In genomic region chr6:89612121-89612520, GRCh38 we compare ENCODE assay signal across 26 cellular contexts. TPM values are rescaled to one million over a fixed set of nuclear protein-coding genes. Genes with fewer than 3 reads are reported as not detected.
DNase-seq lines count a peak whose midpoint lies in the region; ATAC-seq and TF ChIP-seq lines count a peak whose summit lies in the region.
"Had no signal": no experiment of that assay in that cellular context is flagged by ENCODE, and none has a peak within 500 bp of the region (broad histone marks: within the 10 kb centered on the region; RNA-seq: fewer than 3 reads in every experiment).

No MANE protein-coding gene starts in this region.

- POLR2A ChIA-PET in WTC11 (lab: Charles Lee), result interaction anchor here (0.6 kb wide), 1 partner anchor 85 kb away, joined by 7 read pairs; no protein-coding TSS in a partner anchor

- CTCF ChIA-PET in WTC11 (lab: Charles Lee), result interaction anchor here (0.6 to 5.5 kb wide), 14 partner anchors 9 to 301 kb away, joined by 3 to 61 read pairs (median 4); partner anchors contain the start of genes ANKRD6 and LYRM2

- H3K4me3 Mint-ChIP-seq in WTC11, result no peak overlapping the region
- no peak overlapping the region for H3K4me3 Mint-ChIP-seq in type B pancreatic cell
- H3K4me3 Mint-ChIP-seq in activated CD4-positive, alpha-beta T cell treated with anti-CD3 and anti-CD28 coated beads, Interleukin-2, amount 10 ng/mL, durations not matched to agents 24 days and 14 days, result no peak overlapping the region
- H3K4me3 Mint-ChIP-seq: activated naive CD8-positive, alpha-beta T cell; activated T-helper 17 cell treated with anti-CD3 and anti-CD28 coated beads, Interleukin-2, amount 50 U/mL, for 72 hours; natural killer cell; T-helper 2 cell treated with Interferon-gamma antibody and Interleukin-4, amounts not matched to agents 5 μg/mL and 100 μg/mL, for 36 hours had no signal

- ATAC-seq in WTC11, result peak; percentile 82
- no peak for ATAC-seq in HG03342 (IDR thresholded peaks at IDR 0.05; ENCODE audit: unreplicated experiment)
- no peak for ATAC-seq in HG03196 (IDR thresholded peaks at IDR 0.05; ENCODE audit: unreplicated experiment)
- ATAC-seq: activated T-helper 17 cell treated with anti-CD3 and anti-CD28 coated beads, Interleukin-2, amount 50 U/mL, for 72 hours; natural killer cell; pancreas; sciatic nerve; stimulated activated naive CD8-positive, alpha-beta T cell treated with anti-CD3 and anti-CD28 coated beads, Interleukin-15, Interleukin-2, amounts not matched to agents 100 U/mL and 50 U/mL, for 24 hours had no signal

- H3K36me3 Mint-ChIP-seq in WTC11, result no peaks in the 10 kb centered on the region
- H3K36me3 Mint-ChIP-seq in type B pancreatic cell, result peaks cover 12% of the 10 kb centered on the region
- no peaks in the 10 kb centered on the region for H3K36me3 Mint-ChIP-seq in activated CD4-positive, alpha-beta T cell treated with anti-CD3 and anti-CD28 coated beads, Interleukin-2, amount 10 ng/mL, durations not matched to agents 24 days and 14 days (ENCODE audit: low read depth)
- H3K36me3 Mint-ChIP-seq: activated naive CD8-positive, alpha-beta T cell; natural killer cell had no signal

- 0 out of 2 replicates have a peak, but pooled peaks cover 2% of the 10 kb centered on the region for H3K4me1 Mint-ChIP-seq in WTC11
- H3K4me1 Mint-ChIP-seq in type B pancreatic cell (ENCODE audit: unreplicated experiment), result no peaks in the 10 kb centered on the region
- peaks cover 12% of the 10 kb centered on the region for H3K4me1 Mint-ChIP-seq in activated CD4-positive, alpha-beta T cell treated with anti-CD3 and anti-CD28 coated beads, Interleukin-2, amount 10 ng/mL, durations not matched to agents 24 days and 14 days
- H3K4me1 Mint-ChIP-seq: activated T-helper 17 cell treated with anti-CD3 and anti-CD28 coated beads, Interleukin-2, amount 50 U/mL, for 72 hours; natural killer cell had no signal

- no peaks in the 10 kb centered on the region for H3K9me3 Mint-ChIP-seq in WTC11
- H3K9me3 Mint-ChIP-seq in type B pancreatic cell, result no peaks in the 10 kb centered on the region
- no peaks in the 10 kb centered on the region for H3K9me3 Mint-ChIP-seq in activated CD4-positive, alpha-beta T cell treated with anti-CD3 and anti-CD28 coated beads, Interleukin-2, amount 10 ng/mL, durations not matched to agents 24 days and 14 days
- H3K9me3 Mint-ChIP-seq: activated T-helper 17 cell treated with anti-CD3 and anti-CD28 coated beads, Interleukin-2, amount 50 U/mL, for 72 hours; natural killer cell; T-helper 2 cell treated with Interferon-gamma antibody and Interleukin-4, amounts not matched to agents 5 μg/mL and 100 μg/mL, for 36 hours had no signal

- no peak overlapping the region for H3K27ac Mint-ChIP-seq in WTC11
- no peak overlapping the region for H3K27ac Mint-ChIP-seq in type B pancreatic cell
- H3K27ac Mint-ChIP-seq in activated CD4-positive, alpha-beta T cell treated with anti-CD3 and anti-CD28 coated beads, Interleukin-2, amount 10 ng/mL, durations not matched to agents 24 days and 14 days, result no peak overlapping the region
- H3K27ac Mint-ChIP-seq: activated naive CD8-positive, alpha-beta T cell; activated T-helper 17 cell treated with anti-CD3 and anti-CD28 coated beads, Interleukin-2, amount 50 U/mL, for 72 hours; natural killer cell; T-helper 2 cell treated with Interferon-gamma antibody and Interleukin-4, amounts not matched to agents 5 μg/mL and 100 μg/mL, for 36 hours had no signal

- peak; percentile 42 for DNase-seq in activated effector memory CD4-positive, alpha-beta T cell treated with anti-CD3 and anti-CD28 coated beads, Interleukin-2, amount 50 U/mL, for 16 hours
- no peak for DNase-seq in activated effector memory CD4-positive, alpha-beta T cell treated with Interleukin-2 at 50 U/mL for 16 hours
- DNase-seq in WTC11 (ENCODE audit: low spot score) (peak; percentile 57), iPS-NIHi11 (ENCODE audit: low spot score) (peak; percentile 66), type B pancreatic cell (ENCODE audit: extremely low spot score, unreplicated experiment) (peak; percentile 53)
- DNase-seq in activated CD4-positive, alpha-beta T cell treated with anti-CD3 and anti-CD28 coated beads, Interleukin-2, amount 10 ng/mL, durations not matched to agents 24 days and 14 days, result no peak
- DNase-seq: activated CD4-positive, alpha-beta T cell treated with anti-CD3 and anti-CD28 coated beads, Interleukin-2, amount 50 U/mL, for 1 hour; aorta; BE2C; central memory CD4-positive, alpha-beta T cell; COR-L47; DMS79; left ventricle myocardium inferior; midbrain; natural killer cell; NCI-H1417; NCI-H2107; NCI-H524 treated with DMSO at 0.1 percent for 48 hours; pancreas; stimulated activated naive CD8-positive, alpha-beta T cell treated with anti-CD3 and anti-CD28 coated beads, Interleukin-15, Interleukin-2, amounts not matched to agents 100 U/mL and 50 U/mL, for 24 hours had no signal

- no peak; the same call in 1 of the 2 replicates for TF ChIP-seq CTCF in WTC11 (IDR thresholded peaks at IDR 0.05)
- peak; percentile 56 for TF ChIP-seq CTCF in type B pancreatic cell (conservative IDR thresholded peaks at IDR 0.05)

- intact Hi-C loops in activated CD4-positive, alpha-beta T cell treated with anti-CD3 and anti-CD28 coated beads, Interleukin-2, amount 10 ng/mL, durations not matched to agents 24 days and 14 days (cut with micrococcal nuclease), result loop anchor here (5.0 kb wide), 1 partner anchor 630 kb away; no protein-coding TSS in a partner anchor

- no peaks in the 10 kb centered on the region for H3K27me3 Mint-ChIP-seq in WTC11 (ENCODE audit: low read depth)
- no peaks in the 10 kb centered on the region for H3K27me3 Mint-ChIP-seq in type B pancreatic cell
- H3K27me3 Mint-ChIP-seq in activated CD4-positive, alpha-beta T cell treated with anti-CD3 and anti-CD28 coated beads, Interleukin-2, amount 10 ng/mL, durations not matched to agents 24 days and 14 days, result no peaks in the 10 kb centered on the region
- H3K27me3 Mint-ChIP-seq: activated naive CD8-positive, alpha-beta T cell; activated T-helper 17 cell treated with anti-CD3 and anti-CD28 coated beads, Interleukin-2, amount 50 U/mL, for 72 hours had no signal

TF ChIP-seq in WTC11, 78 proteins besides CTCF, POLR2A, EP300 and RAD21 (continues in another document):
- no peak for TF ChIP-seq MXD4 (CRISPR knock-in tag; IDR thresholded peaks at IDR 0.05; ENCODE audit: borderline replicate concordance)
- TF ChIP-seq FOXK1 (CRISPR knock-in tag; IDR thresholded peaks at IDR 0.05), result no peak
- TF ChIP-seq ZBTB43 (CRISPR knock-in tag; IDR thresholded peaks at IDR 0.05), result no peak
- TF ChIP-seq ZMAT4 (CRISPR knock-in tag; IDR thresholded peaks at IDR 0.05), result no peak
- TF ChIP-seq NR1H2 (CRISPR knock-in tag; IDR thresholded peaks at IDR 0.05), result no peak
- TF ChIP-seq FOXJ3 (CRISPR knock-in tag; IDR thresholded peaks at IDR 0.05; ENCODE audit: borderline replicate concordance), result no peak
- no peak for TF ChIP-seq NFYB (CRISPR knock-in tag; conservative IDR thresholded peaks at IDR 0.05; ENCODE audit: low read depth)
- TF ChIP-seq EMX1 (CRISPR knock-in tag; IDR thresholded peaks at IDR 0.05), result no peak
- no peak for TF ChIP-seq CBFB (CRISPR knock-in tag; IDR thresholded peaks at IDR 0.05; ENCODE audit: low read depth)
- no peak for TF ChIP-seq ATF3 (CRISPR knock-in tag; conservative IDR thresholded peaks at IDR 0.05)
- TF ChIP-seq USF2 (CRISPR knock-in tag; IDR thresholded peaks at IDR 0.05), result no peak
- no peak for TF ChIP-seq USF1 (CRISPR knock-in tag; IDR thresholded peaks at IDR 0.05)
- TF ChIP-seq OVOL2 (CRISPR knock-in tag; IDR thresholded peaks at IDR 0.05; ENCODE audit: borderline replicate concordance), result no peak
- no peak for TF ChIP-seq ZNF121 (CRISPR knock-in tag; IDR thresholded peaks at IDR 0.05)
- no peak for TF ChIP-seq ESRRA (CRISPR knock-in tag; IDR thresholded peaks at IDR 0.05; ENCODE audit: borderline replicate concordance)
- no peak for TF ChIP-seq SP1 (CRISPR knock-in tag; conservative IDR thresholded peaks at IDR 0.05)

RNA-seq across cellular contexts. Expression of gene LYRM2, which starts 26.4 kb away (rescaled TPM):
- total RNA-seq in WTC11 (2021) (21.3 to 22.2 TPM (median 21.8 TPM) in 3 replicates), type B pancreatic cell (ENCODE audit: low replicate concordance) (32.9 and 37.7 TPM in 2 replicates)
- 29.4 and 33.7 TPM in 2 replicates for total RNA-seq in activated CD4-positive, alpha-beta T cell treated with anti-CD3 and anti-CD28 coated beads, Interleukin-2, amount 10 ng/mL, durations not matched to agents 24 days and 14 days

Comparison
In these comparisons a context has a peak if more than half of its experiments do, and no peak if none do; other contexts are left out.
1. DNase-seq: peak in activated effector memory CD4-positive, alpha-beta T cell treated with anti-CD3 and anti-CD28 coated beads, Interleukin-2, amount 50 U/mL, for 16 hours (single experiment), WTC11 (single experiment), iPS-NIHi11 (single experiment) and type B pancreatic cell (single experiment); none in activated effector memory CD4-positive, alpha-beta T cell treated with Interleukin-2 at 50 U/mL for 16 hours (single experiment) and activated CD4-positive, alpha-beta T cell treated with anti-CD3 and anti-CD28 coated beads, Interleukin-2, amount 10 ng/mL, durations not matched to agents 24 days and 14 days (single experiment).